In genomic region chr17:82698974-82699442, GRCh38 we compare ENCODE assay signal across 1 cellular context.
TF ChIP-seq lines count a peak whose summit lies in the region.

No MANE protein-coding gene starts in this region.

TF ChIP-seq in SK-N-SH, 30 proteins besides CTCF, POLR2A, EP300 and RAD21 (continued from another document):
- TF ChIP-seq REST (IDR thresholded peaks at IDR 0.05; ENCODE audit: low read depth, low read length): no peak
- TF ChIP-seq IRF3 (IDR thresholded peaks at IDR 0.05; ENCODE audit: low read depth, low read length): no peak
- TF ChIP-seq GABPA (IDR thresholded peaks at IDR 0.05; ENCODE audit: low read depth): no peak
- TF ChIP-seq SIN3A (IDR thresholded peaks at IDR 0.05; ENCODE audit: borderline replicate concordance, low read depth, low read length): peak; percentile 63; the same call in 1 of the 2 replicates
- TF ChIP-seq TCF12 (IDR thresholded peaks at IDR 0.05): no peak
- TF ChIP-seq POLR2AphosphoS5 (IDR thresholded peaks at IDR 0.05; ENCODE audit: low read depth, low read length): no peak
- no peak for TF ChIP-seq SMC3 (IDR thresholded peaks at IDR 0.05; ENCODE audit: low read depth, low read length)
- TF ChIP-seq FOSL2 (IDR thresholded peaks at IDR 0.05; ENCODE audit: borderline replicate concordance, low read depth): no peak
